6 cellular contexts compared by ENCODE assay signal in the genomic region with DNA sequence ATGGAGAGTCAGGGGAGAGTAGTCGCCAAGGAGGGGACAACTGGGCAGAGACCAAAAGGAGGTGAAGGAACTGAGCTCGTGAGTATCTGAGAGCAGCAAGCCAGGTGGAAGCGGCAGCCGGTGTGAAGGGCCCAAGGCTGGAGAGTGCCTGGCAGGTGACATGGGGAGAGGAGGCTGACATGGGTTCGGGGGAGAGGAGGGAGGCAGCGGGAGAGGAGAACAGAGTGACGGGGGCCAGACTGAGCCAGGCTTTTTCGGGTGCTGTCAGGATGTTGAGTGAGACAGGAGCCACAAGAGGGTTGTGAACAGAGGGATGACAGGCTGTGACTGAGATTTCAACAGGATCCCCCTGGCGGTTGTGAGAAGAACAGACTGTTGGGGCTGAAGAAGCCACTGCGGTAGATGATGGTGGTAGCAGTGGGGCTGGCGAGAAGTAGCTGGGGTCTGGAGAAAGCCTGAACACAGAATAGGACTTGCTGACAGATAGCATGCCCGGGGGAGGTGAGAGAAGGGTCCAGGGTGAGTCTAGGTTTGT. TPM values are rescaled to one million over a fixed set of nuclear protein-coding genes. Genes with fewer than 3 reads are reported as not detected.
A peak's percentile ranks its signal among the peaks of the same experiment; 100 is the strongest.
DNase-seq lines count a peak whose midpoint lies in the region; ATAC-seq and TF ChIP-seq lines count a peak whose summit lies in the region.

No MANE protein-coding gene starts in this region.

- H3K9me3 ChIP-seq in sigmoid colon: peaks cover 0 to 4% (median 0%) of the 10 kb centered on the region in 4 donors

- DNase-seq in NCI-H2227 (lab: John Stamatoyannopoulos, UW; ENCODE audit: unreplicated experiment): peak; percentile 55
- no peak for DNase-seq in glutamatergic neuron
- no peak for DNase-seq in sigmoid colon

- peaks cover 2% of the 10 kb centered on the region for H3K9me3 Mint-ChIP-seq in glutamatergic neuron (ENCODE audit: unreplicated experiment)

- peak overlapping the region; percentile 8 for H3K4me3 Mint-ChIP-seq in glutamatergic neuron (ENCODE audit: unreplicated experiment)

- peaks cover 0 to 19% (median 3%) of the 10 kb centered on the region in 4 donors for H3K36me3 ChIP-seq in sigmoid colon

- intact Hi-C loops in sigmoid colon (cut with DNase I): loop anchor here (5.0 kb wide), 1 partner anchor 82 kb away; the partner anchor contains the start of gene ARAF

- TF ChIP-seq POLR2A in sigmoid colon (IDR thresholded peaks at IDR 0.05): no peak

- WGBS in sigmoid colon, 2 donors: 77 to 78% methylated on average over 12 of the region's 12 CpGs

- H3K4me1 Mint-ChIP-seq in glutamatergic neuron (ENCODE audit: low read depth, unreplicated experiment): peaks cover 11% of the 10 kb centered on the region

- no peak for ATAC-seq in HG03442 (IDR thresholded peaks at IDR 0.05; ENCODE audit: unreplicated experiment)
- ATAC-seq in GM18858 (IDR thresholded peaks at IDR 0.05; ENCODE audit: unreplicated experiment): no peak

- H3K27me3 Mint-ChIP-seq in glutamatergic neuron (ENCODE audit: unreplicated experiment): peaks cover 1% of the 10 kb centered on the region

- peak overlapping the region; percentile 52 for H3K27ac Mint-ChIP-seq in glutamatergic neuron (ENCODE audit: unreplicated experiment)

- H3K27me3 ChIP-seq in sigmoid colon: no peaks in the 10 kb centered on the region

- H3K27ac ChIP-seq in C4-2B (no peak overlapping the region), sigmoid colon (no peak overlapping the region)

- TF ChIP-seq CTCF in C4-2B (conservative IDR thresholded peaks at IDR 0.05) (peak; percentile 21; the same call in 1 of the 2 replicates), glutamatergic neuron (IDR thresholded peaks at IDR 0.05; ENCODE audit: partially characterized antibody, unreplicated experiment) (peak; percentile 64), sigmoid colon (IDR thresholded peaks at IDR 0.05) (peak in 1 of 4 experiments; percentile 19)

- no peak for TF ChIP-seq EP300 in sigmoid colon (IDR thresholded peaks at IDR 0.05)

- peaks cover 0 to 14% (median 10%) of the 10 kb centered on the region in 4 donors for H3K4me1 ChIP-seq in sigmoid colon

- peaks cover 12% of the 10 kb centered on the region for H3K36me3 Mint-ChIP-seq in glutamatergic neuron (ENCODE audit: unreplicated experiment)

- H3K4me3 ChIP-seq in sigmoid colon: no peak overlapping the region

RNA-seq across cellular contexts. Expression of gene ELK1, which starts 5.7 kb away (rescaled TPM):
- total RNA-seq in glutamatergic neuron (ENCODE audit: unreplicated experiment): 11.9 TPM
- total RNA-seq in sigmoid colon: 10 to 100 TPM; 12.1 to 18.8 (median 16.8) TPM
- 10 to 100 TPM; 16.4 to 22.3 (median 21.6) TPM for polyA plus RNA-seq in sigmoid colon

RNA-seq across cellular contexts. Expression of gene UXT, which starts 14.4 kb away (rescaled TPM):
- total RNA-seq in glutamatergic neuron (ENCODE audit: unreplicated experiment) (64.3 TPM), sigmoid colon (100 to 1,000 TPM; 102 to 159 (median 143) TPM)
- 100 to 1,000 TPM; 175 to 334 (median 238) TPM for polyA plus RNA-seq in sigmoid colon

RNA-seq across cellular contexts. Expression of gene CFP, which starts 14.9 kb away (rescaled TPM):
- total RNA-seq in glutamatergic neuron (ENCODE audit: unreplicated experiment): 0.49 TPM
- total RNA-seq in sigmoid colon: 10 to 100 TPM in 3 of 4 donors, 1 to 10 TPM in 1; 6.1 to 14.3 (median 10.9) TPM
- polyA plus RNA-seq in sigmoid colon: 1 to 10 TPM; 3.0 to 7.0 (median 4.4) TPM

RNA-seq across cellular contexts. Expression of gene SYN1, which starts 25.0 kb away (rescaled TPM):
- total RNA-seq in glutamatergic neuron (ENCODE audit: unreplicated experiment) (34.2 TPM), sigmoid colon (1 to 10 TPM in 2 of 4 donors, under 1 TPM in 2; 0.16 to 1.4 (median 1.0) TPM)
- 1 to 10 TPM in 1 of 3 donors, under 1 TPM in 1, not detected in 1; 0.46 to 1.6 TPM for polyA plus RNA-seq in sigmoid colon
